In genomic region chr6:109480993-109481480, GRCh38 we compare ENCODE assay signal across 2 cellular contexts.
TF ChIP-seq lines count a peak whose summit lies in the region.

No MANE protein-coding gene starts in this region.

TF ChIP-seq in IMR-90, 13 proteins besides CTCF, POLR2A, EP300 and RAD21:
- TF ChIP-seq MAFK (IDR thresholded peaks at IDR 0.05; ENCODE audit: low read depth, low read length) (no peak), USF2 (IDR thresholded peaks at IDR 0.05; ENCODE audit: low read depth, low read length) (no peak), RCOR1 (IDR thresholded peaks at IDR 0.05; ENCODE audit: insufficient replicate concordance, low read length) (no peak), FOS (IDR thresholded peaks at IDR 0.05; ENCODE audit: low read depth, low read length) (no peak), SMC3 (IDR thresholded peaks at IDR 0.05; ENCODE audit: low read depth, low read length) (no peak), MXI1 (IDR thresholded peaks at IDR 0.05; ENCODE audit: borderline replicate concordance, low read depth, low read length) (no peak), CEBPB (IDR thresholded peaks at IDR 0.05; ENCODE audit: low read depth, low read length) (no peak), MAZ (IDR thresholded peaks at IDR 0.05; ENCODE audit: borderline replicate concordance, low read depth, low read length) (no peak), BHLHE40 (IDR thresholded peaks at IDR 0.05; ENCODE audit: low read depth, low read length) (no peak), ELK1 (IDR thresholded peaks at IDR 0.05; ENCODE audit: borderline replicate concordance, low read depth, low read length) (no peak), RFX5 (IDR thresholded peaks at IDR 0.05; ENCODE audit: low read depth, low read length) (no peak), NFE2L2 (IDR thresholded peaks at IDR 0.05; ENCODE audit: low read depth, low read length) (no peak), CHD1 (IDR thresholded peaks at IDR 0.05; ENCODE audit: low read depth, low read length) (no peak)
TF ChIP-seq in IMR-90: peak in this region for 0.

TF ChIP-seq in GM12878, 131 proteins besides CTCF, POLR2A, EP300 and RAD21:
- TF ChIP-seq LARP7 (IDR thresholded peaks at IDR 0.05) (no peak), MLLT1 (IDR thresholded peaks at IDR 0.05) (peak; percentile 93), CUX1 (IDR thresholded peaks at IDR 0.05; ENCODE audit: insufficient replicate concordance, low read depth, low read length) (no peak)
